34 cellular contexts compared by ENCODE assay signal in genomic region chr11:12994476-12994875, GRCh38. TPM values are rescaled to one million over a fixed set of nuclear protein-coding genes. Genes with fewer than 3 reads are reported as not detected.
"Had no signal": no experiment of that assay in that cellular context is flagged by ENCODE, and none has a peak within 500 bp of the region (broad histone marks: within the 10 kb centered on the region; RNA-seq: fewer than 3 reads in every experiment).

No MANE protein-coding gene starts in this region.

- H3K4me2 ChIP-seq: KMS-11 had no signal

- H3K9ac ChIP-seq: KMS-11 had no signal

- H3K27ac ChIP-seq: KMS-11, RWPE1, VCaP had no signal

- DNase-seq: activated B cell treated with CpG ODN at 0.5 μM for 24 hours; activated CD4-positive, alpha-beta memory T cell treated with anti-CD3 and anti-CD28 coated beads for 36 hours; activated CD4-positive, alpha-beta T cell treated with anti-CD3 and anti-CD28 coated beads for 4 hours; activated CD4-positive, alpha-beta T cell treated with anti-CD3 and anti-CD28 coated beads, Interleukin-2, amount 50 U/mL, for 1 hour; activated CD4-positive, CD25-positive, alpha-beta regulatory T cell treated with anti-CD3 and anti-CD28 coated beads, Interleukin-2, amount 50 U/mL, for 72 hours; activated CD8-positive, alpha-beta memory T cell treated with anti-CD3 and anti-CD28 coated beads, Interleukin-2, amount 50 U/mL, for 4 hours; activated gamma-delta T cell treated with Interleukin-2 at 50 U/mL for 16 hours; activated naive CD4-positive, alpha-beta T cell treated with anti-CD3 and anti-CD28 coated beads for 36 hours; activated T-cell treated with anti-CD3 and anti-CD28 coated beads for 4 hours; activated T-cell treated with anti-CD3 and anti-CD28 coated beads, Interleukin-2, amount 50 U/mL, for 4 hours; anterior cingulate cortex; central memory CD4-positive, alpha-beta T cell; NCI-H1092 treated with DMSO at 0.1 percent for 48 hours; NCI-H1417; NCI-H146; NCI-H187; NCI-H2029 treated with DMSO at 0.1 percent for 48 hours; NCI-H2107; NCI-H2171; NCI-H446; NCI-H510A treated with DMSO at 0.1 percent for 48 hours; NCI-H526 treated with DMSO at 0.1 percent for 48 hours; NCI-H774; PC-3; SW 1271; T-helper 1 cell; T-helper 2 cell; T-helper 9 cell had no signal

- ATAC-seq: activated naive CD4-positive, alpha-beta T cell treated with anti-CD3 and anti-CD28 coated beads, Interleukin-2, amount 50 U/mL, for 72 hours; activated T-cell treated with anti-CD3 and anti-CD28 coated beads, Interleukin-2, amount 50 U/mL, for 4 hours had no signal

RNA-seq across cellular contexts. Expression of gene RASSF10, which starts 14.6 kb away (rescaled TPM):
- total RNA-seq: activated B cell treated with CpG ODN at 0.5 μM for 24 hours; activated CD4-positive, alpha-beta memory T cell treated with anti-CD3 and anti-CD28 coated beads for 36 hours; activated naive CD4-positive, alpha-beta T cell treated with anti-CD3 and anti-CD28 coated beads for 36 hours; activated naive CD4-positive, alpha-beta T cell treated with anti-CD3 and anti-CD28 coated beads, Interleukin-2, amount 50 U/mL, for 72 hours; activated T-cell treated with anti-CD3 and anti-CD28 coated beads, Interleukin-2, amount 50 U/mL, for 4 hours; activated T-helper 1 cell treated with anti-CD3 and anti-CD28 coated beads, Interleukin-12 subunit alpha, Interleukin-12 subunit beta, Interleukin-2, Interleukin-4 antibody, amounts not matched to agents 30 ng/mL and 10 ng/mL and 1 ng/mL, durations not matched to agents 14 hours and 24 hours and 36 hours; LHCN-M2; PC-3 had no signal
